Comparison of ENCODE assay signal across 24 cellular contexts in genomic region chr10:93225938-93226337, GRCh38.
DNase-seq lines count a peak whose midpoint lies in the region; ATAC-seq, FAIRE-seq and TF ChIP-seq lines count a peak whose summit lies in the region.
"Had no signal": no experiment of that assay in that cellular context is flagged by ENCODE, and none has a peak within 500 bp of the region (broad histone marks: within the 10 kb centered on the region; RNA-seq: fewer than 3 reads in every experiment).

No MANE protein-coding gene starts in this region.

- H3K9me3 ChIP-seq in left ventricle myocardium inferior (replicated peaks) (peaks cover 3% of the 10 kb centered on the region), H1 (ENCODE audit: insufficient read depth in 2 of 2, low read depth in 1 of 2, low read length in 1 of 2) (no peaks in the 10 kb centered on the region; a peak in 1 of 4 replicates)
- H3K9me3 ChIP-seq: BE2C had no signal

- TF ChIP-seq CTCF in left ventricle myocardium inferior (IDR thresholded peaks at IDR 0.05; ENCODE audit: borderline replicate concordance) (no peak), H1 (IDR thresholded peaks at IDR 0.05; ENCODE audit: control extremely low read depth in 1 of 3, insufficient read depth in 1 of 3, low read depth in 1 of 3, low read length in 3 of 3) (no peak)

- DNase-seq in cardiac septum (ENCODE audit: low spot score) (peak; percentile 63), left ventricle myocardium inferior (no peak), H1 (ENCODE audit: low read depth in 1 of 2, low spot score in 2 of 2) (no peak), mesendoderm (no peak), glomerular visceral epithelial cell (ENCODE audit: extremely low spot score) (no peak)
- no peak for DNase-seq in activated CD4-positive, alpha-beta T cell treated with anti-CD3 and anti-CD28 coated beads for 1 hour
- DNase-seq: BE2C, DMS53, GDM1, IMR-90, MV-4-11, NCI-H1105 treated with DMSO at 0.1 percent for 48 hours, NCI-H1694, NCI-H2081, NCI-H2171, NCI-H524 treated with DMSO at 0.1 percent for 48 hours, NCI-H82, SHP77 treated with DMSO at 0.1 percent for 48 hours had no signal

- no peaks in the 10 kb centered on the region for H3K23me2 ChIP-seq in H1 (ENCODE audit: low read depth, low read length)

- CTCF ChIA-PET in H1 (lab: Charles Lee; ENCODE audit: partially characterized antibody), result interaction anchor here (0.7 to 4.8 kb wide), 3 partner anchors 11 to 132 kb away, joined by 3 to 31 read pairs (median 5); no protein-coding TSS in a partner anchor

- H2BK120ac ChIP-seq in H1 (replicated peaks; ENCODE audit: low read depth, low read length), result peak overlapping the region; percentile 85
- peak overlapping the region; percentile 47 for H2BK120ac ChIP-seq in mesendoderm (ENCODE audit: low read depth, low read length)

- intact Hi-C loops in cardiac septum (cut with DNase I) (no loop called here), left ventricle myocardium inferior (cut with micrococcal nuclease) (no loop called here)

- H3K27ac ChIP-seq in left ventricle myocardium inferior (replicated peaks) (no peak overlapping the region), H1 (ENCODE audit: low read depth, low read length) (no peak overlapping the region), mesendoderm (ENCODE audit: low read depth, low read length) (no peak overlapping the region)
- H3K27ac ChIP-seq: KMS-11, SK-N-MC had no signal

- H2BK5ac ChIP-seq in H1 (ENCODE audit: low read depth, low read length), result no peak overlapping the region
- H2BK5ac ChIP-seq in mesendoderm (ENCODE audit: low read length), result no peak overlapping the region

- H3K56ac ChIP-seq in H1 (replicated peaks; ENCODE audit: insufficient read length, low read depth, low read length) (no peak overlapping the region), mesendoderm (ENCODE audit: low read length) (no peak overlapping the region)

- H4K20me1 ChIP-seq in H1 (replicated peaks in 1 of 2; ENCODE audit: control insufficient read depth in 1 of 2, insufficient read depth in 2 of 2, low read length in 2 of 2), result no peaks in the 10 kb centered on the region

- TF ChIP-seq EP300 in H1 (IDR thresholded peaks at IDR 0.05; ENCODE audit: borderline replicate concordance in 1 of 2, low read depth in 2 of 2, low read length in 2 of 2), result no peak

- no peak for ATAC-seq in GM18519 (IDR thresholded peaks at IDR 0.05; ENCODE audit: low FRiP score, unreplicated experiment)

- no peak for FAIRE-seq in H1 (lab: Jason Lieb, UNC)
- FAIRE-seq: D721Med, GM18507, HTR-8/SVneo had no signal

- H2AK5ac ChIP-seq in H1 (ENCODE audit: low read depth, low read length), result no peak overlapping the region
- no peak overlapping the region for H2AK5ac ChIP-seq in mesendoderm (ENCODE audit: low read length)

- H3K4me3 ChIP-seq in left ventricle myocardium inferior (no peak overlapping the region), H1 (ENCODE audit: extremely low read depth in 1 of 4, insufficient read depth in 2 of 4, low read depth in 3 of 4, low read length in 4 of 4) (no peak overlapping the region), mesendoderm (ENCODE audit: low read length) (no peak overlapping the region)
- H3K4me3 ChIP-seq: SK-N-MC had no signal

- H4K8ac ChIP-seq in H1 (ENCODE audit: extremely low read depth, insufficient read depth, low read length) (0 out of 2 replicates have a peak overlapping the region, but pooled peaks have one; percentile 0), mesendoderm (ENCODE audit: low read depth, low read length) (no peak overlapping the region)

- peak overlapping the region; percentile 87 for H4K91ac ChIP-seq in H1 (replicated peaks; ENCODE audit: insufficient read length, low read length)

- H2BK20ac ChIP-seq in H1 (ENCODE audit: low read length), result peak overlapping the region; percentile 96; the same call in 1 of the 2 replicates

- H3K36me3 ChIP-seq in left ventricle myocardium inferior (no peaks in the 10 kb centered on the region), H1 (ENCODE audit: control insufficient read depth in 2 of 4, insufficient read depth in 4 of 4, low read length in 3 of 4) (no peaks in the 10 kb centered on the region), mesendoderm (ENCODE audit: control insufficient read depth, insufficient read depth, low read length) (no peaks in the 10 kb centered on the region)
- H3K36me3 ChIP-seq: BE2C had no signal

- H3K4me1 ChIP-seq in left ventricle myocardium inferior (peaks cover 4% of the 10 kb centered on the region), H1 (replicated peaks in 1 of 4; ENCODE audit: control insufficient read depth in 3 of 4, insufficient read depth in 4 of 4, low read length in 3 of 4) (no peaks in the 10 kb centered on the region), mesendoderm (ENCODE audit: control insufficient read depth, low read depth, low read length) (peaks cover 5% of the 10 kb centered on the region)
- H3K4me1 ChIP-seq: BE2C had no signal

- POLR2A ChIA-PET in H1 (lab: Charles Lee; ENCODE audit: partially characterized antibody), result no interaction called here

- H4K5ac ChIP-seq in H1 (ENCODE audit: insufficient read length, low read depth, low read length) (peak overlapping the region; percentile 36), mesendoderm (ENCODE audit: low read length) (no peak overlapping the region)

- H2AFZ ChIP-seq in H1 (ENCODE audit: low read length), result no peak overlapping the region; the same call in 1 of the 2 replicates

- H3K18ac ChIP-seq in H1 (ENCODE audit: extremely low read depth, low read length) (no peak overlapping the region; the same call in 1 of the 2 replicates), mesendoderm (ENCODE audit: low read length) (peak overlapping the region; percentile 21)

- H3K9ac ChIP-seq in H1 (replicated peaks in 1 of 4; ENCODE audit: extremely low read depth in 1 of 4, low read depth in 3 of 4, low read length in 3 of 4) (no peak overlapping the region), mesendoderm (ENCODE audit: low read length) (no peak overlapping the region)
- H3K9ac ChIP-seq: KMS-11 had no signal

- no peak for TF ChIP-seq POLR2A in H1 (IDR thresholded peaks at IDR 0.05; ENCODE audit: control extremely low read depth in 1 of 2, low read depth in 2 of 2, low read length in 2 of 2)

- H3K79me1 ChIP-seq in H1 (ENCODE audit: low read depth, low read length) (no peaks in the 10 kb centered on the region), mesendoderm (ENCODE audit: low read length) (no peaks in the 10 kb centered on the region)

- no peaks in the 10 kb centered on the region for H3K79me2 ChIP-seq in H1 (ENCODE audit: control insufficient read depth in 1 of 2, insufficient read depth in 2 of 2, low read length in 2 of 2)
- no peaks in the 10 kb centered on the region for H3K79me2 ChIP-seq in mesendoderm (ENCODE audit: control insufficient read depth, insufficient read depth, low read length)

- no peak overlapping the region for H3K23ac ChIP-seq in H1 (ENCODE audit: insufficient read length)
- no peak overlapping the region for H3K23ac ChIP-seq in mesendoderm (ENCODE audit: low read length)

- H3K4me2 ChIP-seq in H1 (ENCODE audit: insufficient read depth in 1 of 2, low read depth in 2 of 2, low read length in 2 of 2) (no peak overlapping the region), mesendoderm (ENCODE audit: low read length) (no peak overlapping the region)
- H3K4me2 ChIP-seq: KMS-11 had no signal

- WGBS in H1 (ENCODE audit: extremely low coverage in 1 of 2, insufficient coverage in 1 of 2, insufficient read length in 1 of 2, insufficient replicate concordance in 2 of 2, low coverage in 1 of 2, low lambda C conversion rate in 2 of 2, missing lambda C conversion rate in 1 of 2), 2 experiments, result 79% methylated on average over 6 of the region's 6 CpGs; no CpG with 5 or more reads in 1 of the 2 experiments
- no CpG with 5 or more reads among the region's 6 CpGs for WGBS in mesendoderm (ENCODE audit: extremely low coverage, insufficient coverage, low lambda C conversion rate)

- H3K4ac ChIP-seq in H1 (replicated peaks; ENCODE audit: insufficient read length, low read depth, low read length) (no peak overlapping the region), mesendoderm (ENCODE audit: low read depth, low read length) (peak overlapping the region; percentile 78)

- H3K27me3 ChIP-seq in left ventricle myocardium inferior (ENCODE audit: low read depth), result no peaks in the 10 kb centered on the region
- H3K27me3 ChIP-seq in H1 (replicated peaks in 1 of 4; ENCODE audit: control insufficient read depth in 3 of 4, extremely low read depth in 1 of 4, insufficient read depth in 3 of 4, low read length in 3 of 4), result no peaks in the 10 kb centered on the region
- no peaks in the 10 kb centered on the region for H3K27me3 ChIP-seq in mesendoderm (ENCODE audit: insufficient read depth, low read length, poor library complexity)
- H3K27me3 ChIP-seq: BE2C had no signal

- TF ChIP-seq RAD21 in H1 (IDR thresholded peaks at IDR 0.05 in 1 of 2, conservative IDR thresholded peaks at IDR 0.05 in 1 of 2; ENCODE audit: low read depth in 2 of 2, low read length in 2 of 2), result no peak

- no peak overlapping the region for H3K14ac ChIP-seq in H1 (ENCODE audit: insufficient read length)

- H2BK15ac ChIP-seq in H1 (ENCODE audit: low read length) (no peak overlapping the region; the same call in 1 of the 2 replicates), mesendoderm (replicated peaks; ENCODE audit: low read depth) (no peak overlapping the region)

- peak overlapping the region; percentile 85; the same call in 1 of the 2 replicates for H2BK12ac ChIP-seq in H1 (ENCODE audit: low read depth, low read length)

TF ChIP-seq in H1, 55 proteins besides CTCF, POLR2A, EP300 and RAD21 (continues in another document):
- no peak for TF ChIP-seq CEBPB (IDR thresholded peaks at IDR 0.05; ENCODE audit: low read depth, low read length)
- no peak for TF ChIP-seq JUND (IDR thresholded peaks at IDR 0.05; ENCODE audit: low read length)
- no peak for TF ChIP-seq TBP (IDR thresholded peaks at IDR 0.05; ENCODE audit: low read depth, low read length)
- TF ChIP-seq RXRA (IDR thresholded peaks at IDR 0.05; ENCODE audit: insufficient read depth, low read depth, low read length), result no peak
- no peak for TF ChIP-seq GTF2F1 (IDR thresholded peaks at IDR 0.05; ENCODE audit: borderline replicate concordance, low read depth, low read length)
- TF ChIP-seq SRF (IDR thresholded peaks at IDR 0.05; ENCODE audit: low read depth, low read length), result no peak
- TF ChIP-seq BCL11A (IDR thresholded peaks at IDR 0.05; ENCODE audit: low read depth in 2 of 2, low read length in 2 of 2), result no peak
- no peak for TF ChIP-seq PHF8 (conservative IDR thresholded peaks at IDR 0.05; ENCODE audit: low read depth, low read length)
- TF ChIP-seq USF2 (IDR thresholded peaks at IDR 0.05; ENCODE audit: low read length), result no peak
